In genomic region chr9:121499177-121499426, GRCh38 we compare ENCODE assay signal across 10 cellular contexts. TPM values are rescaled to one million over a fixed set of nuclear protein-coding genes. Genes with fewer than 3 reads are reported as not detected.
DNase-seq lines count a peak whose midpoint lies in the region; ATAC-seq, FAIRE-seq and TF ChIP-seq lines count a peak whose summit lies in the region.
"Had no signal": no experiment of that assay in that cellular context is flagged by ENCODE, and none has a peak within 500 bp of the region (broad histone marks: within the 10 kb centered on the region; RNA-seq: fewer than 3 reads in every experiment).

No MANE protein-coding gene starts in this region.

- no peak overlapping the region for H2BK120ac ChIP-seq in trophoblast cell (ENCODE audit: insufficient read depth, low read length, poor library complexity)

- no peak overlapping the region for H3K4ac ChIP-seq in trophoblast cell (ENCODE audit: low read depth, low read length)

- H3K4me1 Mint-ChIP-seq in CD8-positive, alpha-beta memory T cell, result peaks cover 19 to 23% (median 20%) of the 10 kb centered on the region in 3 donors

- no peak overlapping the region for H3K14ac ChIP-seq in trophoblast cell (ENCODE audit: low read length)

- CTCF ChIA-PET in CD8-positive, alpha-beta memory T cell (lab: Charles Lee), result interaction anchor here (1.2 kb wide), 1 partner anchor 179 kb away, joined by 3 read pairs; no protein-coding TSS in a partner anchor

- peaks cover 0 to 12% (median 3%) of the 10 kb centered on the region in 3 donors for H3K36me3 Mint-ChIP-seq in CD8-positive, alpha-beta memory T cell

- no peaks in the 10 kb centered on the region for H3K79me2 ChIP-seq in trophoblast cell (ENCODE audit: control insufficient read depth, insufficient read depth, low read length, poor library complexity)

- no CpG with 5 or more reads among the region's 8 CpGs for WGBS in trophoblast cell (ENCODE audit: extremely low coverage, insufficient coverage, insufficient read length)

- peak overlapping the region; percentile 66 to 92 (median 80) for H3K4me3 Mint-ChIP-seq in CD8-positive, alpha-beta memory T cell

- H3K4me2 ChIP-seq in trophoblast cell (ENCODE audit: low read length), result peak overlapping the region; percentile 66

- no peak overlapping the region for H2BK12ac ChIP-seq in trophoblast cell (ENCODE audit: low read length)

- no peak overlapping the region for H4K12ac ChIP-seq in trophoblast cell (ENCODE audit: low read depth, low read length)

- no peak overlapping the region for H3K18ac ChIP-seq in trophoblast cell (ENCODE audit: low read length)

- ATAC-seq in SK-N-SH treated with all-trans-retinoic acid at 6 μM for 48 hours (peak; percentile 8; the same call in 2 of the 3 replicates), GM21723 (IDR thresholded peaks at IDR 0.05; ENCODE audit: unreplicated experiment) (no peak)

- H3K9ac ChIP-seq in trophoblast cell (ENCODE audit: low read length), result no peak overlapping the region

- H4K91ac ChIP-seq in trophoblast cell (ENCODE audit: low read depth, low read length), result no peak overlapping the region

- H3K9me3 Mint-ChIP-seq in CD8-positive, alpha-beta memory T cell, result peaks cover 0 to 7% (median 5%) of the 10 kb centered on the region in 5 donors

- H2AFZ ChIP-seq in trophoblast cell (ENCODE audit: insufficient read depth, low read length, poor library complexity), result peak overlapping the region; percentile 66

- no peak overlapping the region for H2AK5ac ChIP-seq in trophoblast cell (ENCODE audit: low read length)

- no peak overlapping the region for H3K4me3 ChIP-seq in CD8-positive, alpha-beta memory T cell (ENCODE audit: low read length)
- peak overlapping the region; percentile 21 for H3K4me3 ChIP-seq in fibroblast of mammary gland (ENCODE audit: control insufficient read depth, low read depth, low read length)
- peak overlapping the region; percentile 32 for H3K4me3 ChIP-seq in trophoblast cell (ENCODE audit: low read depth, low read length)

- peak overlapping the region in 1 of 8 donors; percentile 39 for H3K27ac Mint-ChIP-seq in CD8-positive, alpha-beta memory T cell

- no peaks in the 10 kb centered on the region for H3K79me1 ChIP-seq in trophoblast cell (ENCODE audit: low read length)

- H2BK5ac ChIP-seq in trophoblast cell (ENCODE audit: low read depth, low read length, poor library complexity), result no peak overlapping the region

- H3K27ac ChIP-seq in CD8-positive, alpha-beta memory T cell (ENCODE audit: low read depth, low read length), result no peak overlapping the region
- no peak overlapping the region for H3K27ac ChIP-seq in trophoblast cell (ENCODE audit: low read depth, low read length)

- DNase-seq in CD8-positive, alpha-beta memory T cell, result no peak
- DNase-seq in fibroblast of mammary gland (ENCODE audit: low read depth) (no peak), trophoblast cell (no peak), NCI-H2107 (lab: John Stamatoyannopoulos, UW) (no peak), HCEC 1CT (no peak), frontal cortex (ENCODE audit: low spot score in 2 of 2) (no peak)
- DNase-seq: activated effector memory CD4-positive, alpha-beta T cell treated with Interleukin-2 at 50 U/mL for 16 hours; stimulated activated CD4-positive, alpha-beta T cell treated with anti-CD3 and anti-CD28 coated beads, Interleukin-4, amount 100 ng/mL, for 1 hour had no signal

- no peaks in the 10 kb centered on the region for H3K9me3 ChIP-seq in CD8-positive, alpha-beta memory T cell (ENCODE audit: low read length)
- peaks cover 2% of the 10 kb centered on the region for H3K9me3 ChIP-seq in trophoblast cell (ENCODE audit: insufficient read depth, low read depth, low read length)

- no peak for TF ChIP-seq CTCF in fibroblast of mammary gland (conservative IDR thresholded peaks at IDR 0.05; ENCODE audit: control insufficient read depth, insufficient read depth, low read depth, low read length)

- no peak for FAIRE-seq in frontal cortex (lab: Jason Lieb, UNC)

- H3K23ac ChIP-seq in trophoblast cell (ENCODE audit: low read length), result no peak overlapping the region

- H3K4me1 ChIP-seq in CD8-positive, alpha-beta memory T cell (ENCODE audit: insufficient read depth, low read length), result peaks cover 13% of the 10 kb centered on the region
- H3K4me1 ChIP-seq in trophoblast cell (ENCODE audit: control insufficient read depth in 1 of 2, insufficient read depth in 2 of 2, low read length in 2 of 2), result peaks cover 8 to 10% of the 10 kb centered on the region in 2 experiments

- POLR2A ChIA-PET in CD8-positive, alpha-beta memory T cell (lab: Charles Lee), result no interaction called here

- no peaks in the 10 kb centered on the region for H3K36me3 ChIP-seq in CD8-positive, alpha-beta memory T cell (ENCODE audit: insufficient read depth, low read length)
- no peaks in the 10 kb centered on the region for H3K36me3 ChIP-seq in trophoblast cell (ENCODE audit: control insufficient read depth in 1 of 2, insufficient read depth in 2 of 2, low read length in 2 of 2)

- no peak overlapping the region for H4K8ac ChIP-seq in trophoblast cell (ENCODE audit: low read depth, low read length)

- H3K27me3 Mint-ChIP-seq in CD8-positive, alpha-beta memory T cell, result peaks cover 57 to 71% of the 10 kb centered on the region in 2 donors

- H3K27me3 ChIP-seq in CD8-positive, alpha-beta memory T cell (ENCODE audit: insufficient read depth, low read length, poor library complexity, severe bottlenecking), result peaks cover 19% of the 10 kb centered on the region
- peaks cover 30% of the 10 kb centered on the region for H3K27me3 ChIP-seq in trophoblast cell (ENCODE audit: insufficient read depth, low read length)

TF ChIP-seq in SK-N-SH treated with all-trans-retinoic acid at 6 μM for 48 hours, 23 proteins besides CTCF, POLR2A, EP300 and RAD21 (continues in another document):
- TF ChIP-seq RARB (CRISPR knock-in tag; IDR thresholded peaks at IDR 0.05) (no peak), CSDC2 (CRISPR knock-in tag; IDR thresholded peaks at IDR 0.05) (no peak), GLIS3 (CRISPR knock-in tag; IDR thresholded peaks at IDR 0.05) (no peak), SNAI2 (CRISPR knock-in tag; IDR thresholded peaks at IDR 0.05) (no peak), ZFP30 (CRISPR knock-in tag; IDR thresholded peaks at IDR 0.05) (no peak), TOX (CRISPR knock-in tag; IDR thresholded peaks at IDR 0.05; ENCODE audit: borderline replicate concordance) (no peak)
- TF ChIP-seq, protein P1, sequence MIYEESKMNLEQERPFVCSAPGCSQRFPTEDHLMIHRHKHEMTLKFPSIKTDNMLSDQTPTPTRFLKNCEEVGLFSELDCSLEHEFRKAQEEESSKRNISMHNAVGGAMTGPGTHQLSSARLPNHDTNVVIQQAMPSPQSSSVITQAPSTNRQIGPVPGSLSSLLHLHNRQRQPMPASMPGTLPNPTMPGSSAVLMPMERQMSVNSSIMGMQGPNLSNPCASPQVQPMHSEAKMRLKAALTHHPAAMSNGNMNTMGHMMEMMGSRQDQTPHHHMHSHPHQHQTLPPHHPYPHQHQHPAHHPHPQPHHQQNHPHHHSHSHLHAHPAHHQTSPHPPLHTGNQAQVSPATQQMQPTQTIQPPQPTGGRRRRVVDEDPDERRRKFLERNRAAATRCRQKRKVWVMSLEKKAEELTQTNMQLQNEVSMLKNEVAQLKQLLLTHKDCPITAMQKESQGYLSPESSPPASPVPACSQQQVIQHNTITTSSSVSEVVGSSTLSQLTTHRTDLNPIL (CRISPR knock-in tag; IDR thresholded peaks at IDR 0.05; ENCODE audit: low read depth), result no peak
- TF ChIP-seq, protein P2, sequence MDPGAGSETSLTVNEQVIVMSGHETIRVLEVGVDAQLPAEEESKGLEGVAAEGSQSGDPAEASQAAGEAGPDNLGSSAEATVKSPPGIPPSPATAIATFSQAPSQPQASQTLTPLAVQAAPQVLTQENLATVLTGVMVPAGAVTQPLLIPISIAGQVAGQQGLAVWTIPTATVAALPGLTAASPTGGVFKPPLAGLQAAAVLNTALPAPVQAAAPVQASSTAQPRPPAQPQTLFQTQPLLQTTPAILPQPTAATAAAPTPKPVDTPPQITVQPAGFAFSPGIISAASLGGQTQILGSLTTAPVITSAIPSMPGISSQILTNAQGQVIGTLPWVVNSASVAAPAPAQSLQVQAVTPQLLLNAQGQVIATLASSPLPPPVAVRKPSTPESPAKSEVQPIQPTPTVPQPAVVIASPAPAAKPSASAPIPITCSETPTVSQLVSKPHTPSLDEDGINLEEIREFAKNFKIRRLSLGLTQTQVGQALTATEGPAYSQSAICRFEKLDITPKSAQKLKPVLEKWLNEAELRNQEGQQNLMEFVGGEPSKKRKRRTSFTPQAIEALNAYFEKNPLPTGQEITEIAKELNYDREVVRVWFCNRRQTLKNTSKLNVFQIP (CRISPR knock-in tag; IDR thresholded peaks at IDR 0.05; ENCODE audit: borderline replicate concordance, low read depth), result no peak
- TF ChIP-seq, protein P3, sequence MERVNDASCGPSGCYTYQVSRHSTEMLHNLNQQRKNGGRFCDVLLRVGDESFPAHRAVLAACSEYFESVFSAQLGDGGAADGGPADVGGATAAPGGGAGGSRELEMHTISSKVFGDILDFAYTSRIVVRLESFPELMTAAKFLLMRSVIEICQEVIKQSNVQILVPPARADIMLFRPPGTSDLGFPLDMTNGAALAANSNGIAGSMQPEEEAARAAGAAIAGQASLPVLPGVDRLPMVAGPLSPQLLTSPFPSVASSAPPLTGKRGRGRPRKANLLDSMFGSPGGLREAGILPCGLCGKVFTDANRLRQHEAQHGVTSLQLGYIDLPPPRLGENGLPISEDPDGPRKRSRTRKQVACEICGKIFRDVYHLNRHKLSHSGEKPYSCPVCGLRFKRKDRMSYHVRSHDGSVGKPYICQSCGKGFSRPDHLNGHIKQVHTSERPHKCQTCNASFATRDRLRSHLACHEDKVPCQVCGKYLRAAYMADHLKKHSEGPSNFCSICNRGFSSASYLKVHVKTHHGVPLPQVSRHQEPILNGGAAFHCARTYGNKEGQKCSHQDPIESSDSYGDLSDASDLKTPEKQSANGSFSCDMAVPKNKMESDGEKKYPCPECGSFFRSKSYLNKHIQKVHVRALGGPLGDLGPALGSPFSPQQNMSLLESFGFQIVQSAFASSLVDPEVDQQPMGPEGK (CRISPR knock-in tag; IDR thresholded peaks at IDR 0.05; ENCODE audit: borderline replicate concordance), result no peak

RNA-seq across cellular contexts. Expression of gene GGTA1, which starts 0.5 kb away (rescaled TPM):
- total RNA-seq in CD8-positive, alpha-beta memory T cell, result not detected
- not detected for polyA plus RNA-seq in CD8-positive, alpha-beta memory T cell
- 0.14 and 0.15 TPM in 2 replicates for polyA plus RNA-seq in trophoblast cell (2013)
- total RNA-seq in frontal cortex, result 2.4 TPM
